11 cellular contexts compared by ENCODE assay signal in the genomic region with DNA sequence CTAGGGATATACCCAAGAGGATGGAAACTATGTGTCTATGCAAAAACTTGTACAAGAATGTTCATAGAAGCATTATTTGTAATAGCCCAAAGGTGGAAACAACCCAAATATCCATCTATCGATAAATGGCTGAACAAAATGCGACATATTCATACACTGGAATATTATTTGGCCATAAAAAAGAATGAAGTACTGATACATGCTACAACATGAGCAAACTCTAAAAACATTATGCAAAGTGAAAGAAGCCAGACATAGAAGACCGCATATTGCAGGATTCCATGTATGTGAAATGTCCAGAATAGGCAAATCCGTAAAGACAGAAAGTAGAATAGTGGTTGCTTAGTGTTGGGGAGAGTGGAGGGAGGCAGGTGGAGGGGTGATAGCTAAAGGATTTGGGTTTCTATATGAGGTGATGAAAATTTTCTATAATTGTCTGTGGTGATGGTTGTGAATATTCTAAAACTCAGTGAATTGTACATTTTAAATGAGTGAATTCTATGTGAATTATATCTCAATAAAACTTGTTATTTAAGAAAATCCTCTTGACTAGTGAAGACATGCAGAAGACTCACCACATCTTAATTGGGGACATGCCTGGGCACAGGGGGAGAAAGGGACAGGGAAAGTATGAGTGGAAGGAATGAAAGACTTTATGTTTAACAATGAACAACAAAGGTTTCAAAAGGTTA. TPM values are rescaled to one million over a fixed set of nuclear protein-coding genes. Genes with fewer than 3 reads are reported as not detected.
DNase-seq lines count a peak whose midpoint lies in the region; ATAC-seq and TF ChIP-seq lines count a peak whose summit lies in the region.
"Had no signal": no experiment of that assay in that cellular context is flagged by ENCODE, and none has a peak within 500 bp of the region (broad histone marks: within the 10 kb centered on the region; RNA-seq: fewer than 3 reads in every experiment).

No MANE protein-coding gene starts in this region.

- no peak for ATAC-seq in activated CD8-positive, alpha-beta T cell treated with anti-CD3 and anti-CD28 coated beads, Interleukin-2, amount 10 ng/mL, durations not matched to agents 7 days and 5 days
- ATAC-seq in activated CD8-positive, alpha-beta T cell treated with anti-CD3 and anti-CD28 coated beads for 36 hours = no peak
- ATAC-seq in WTC11 (no peak), right lobe of liver (no peak), thoracic aorta (ENCODE audit: insufficient number of reproducible peaks, low FRiP score, low read depth) (no peak), HG02798 (IDR thresholded peaks at IDR 0.05; ENCODE audit: poor library complexity, unreplicated experiment) (no peak), HG03439 (IDR thresholded peaks at IDR 0.05; ENCODE audit: unreplicated experiment) (no peak)

- peaks cover 0 to 28% (median 14%) of the 10 kb centered on the region in 4 donors for H3K4me1 ChIP-seq in right lobe of liver
- peaks cover 46 to 72% of the 10 kb centered on the region in 2 donors for H3K4me1 ChIP-seq in thoracic aorta (ENCODE audit: control insufficient read depth in 1 of 2, low read depth in 2 of 2)

- CTCF ChIA-PET in activated CD8-positive, alpha-beta T cell treated with anti-CD3 and anti-CD28 coated beads, Interleukin-2, amount 10 ng/mL, durations not matched to agents 7 days and 5 days (lab: Charles Lee) = interaction anchor here (0.6 to 10.0 kb wide), 42 partner anchors 10 to 1058 kb away, joined by 3 to 281 read pairs (median 7); a partner anchor contains a TSS
- CTCF ChIA-PET in activated CD8-positive, alpha-beta T cell treated with anti-CD3 and anti-CD28 coated beads for 36 hours (lab: Charles Lee) = interaction anchor here (0.7 to 10.9 kb wide), 41 partner anchors 8 to 429 kb away, joined by 3 to 347 read pairs (median 7); a partner anchor contains a TSS
- CTCF ChIA-PET in WTC11 (lab: Charles Lee) = interaction anchor here (0.7 to 3.7 kb wide), 17 partner anchors 10 to 287 kb away, joined by 3 to 98 read pairs (median 9); no protein-coding TSS in a partner anchor

- H3K9me3 ChIP-seq in right lobe of liver (no peaks in the 10 kb centered on the region), thoracic aorta (no peaks in the 10 kb centered on the region)

- H3K27me3 Mint-ChIP-seq in activated CD8-positive, alpha-beta T cell treated with anti-CD3 and anti-CD28 coated beads, Interleukin-2, amount 10 ng/mL, durations not matched to agents 7 days and 5 days (ENCODE audit: low read depth) = no peaks in the 10 kb centered on the region
- H3K27me3 Mint-ChIP-seq in activated CD8-positive, alpha-beta T cell treated with anti-CD3 and anti-CD28 coated beads for 36 hours = no peaks in the 10 kb centered on the region
- H3K27me3 Mint-ChIP-seq in WTC11 (ENCODE audit: low read depth) = no peaks in the 10 kb centered on the region

- H3K36me3 ChIP-seq in right lobe of liver (peaks cover 0 to 7% (median 2%) of the 10 kb centered on the region in 4 donors), thoracic aorta (no peaks in the 10 kb centered on the region)

- no peak for TF ChIP-seq POLR2A in right lobe of liver (IDR thresholded peaks at IDR 0.05)

- H3K27ac ChIP-seq in right lobe of liver (peak overlapping the region; percentile 64 to 81 (median 77)), thoracic aorta (peak overlapping the region; percentile 84 to 88)

- no peak for DNase-seq in activated CD8-positive, alpha-beta T cell treated with anti-CD3 and anti-CD28 coated beads, Interleukin-2, amount 10 ng/mL, durations not matched to agents 7 days and 5 days
- DNase-seq in activated CD8-positive, alpha-beta T cell treated with anti-CD3 and anti-CD28 coated beads for 36 hours = no peak
- DNase-seq in WTC11 (ENCODE audit: low spot score) (no peak), right lobe of liver (no peak), thoracic aorta (ENCODE audit: low spot score) (no peak)
- no peak for DNase-seq in stimulated activated CD4-positive, alpha-beta T cell treated with anti-CD3 and anti-CD28 coated beads, Interleukin-2, amount 100 ng/mL, for 48 hours
- DNase-seq: amniotic stem cell had no signal

- H3K4me3 Mint-ChIP-seq in activated CD8-positive, alpha-beta T cell treated with anti-CD3 and anti-CD28 coated beads, Interleukin-2, amount 10 ng/mL, durations not matched to agents 7 days and 5 days = no peak overlapping the region
- H3K4me3 Mint-ChIP-seq in activated CD8-positive, alpha-beta T cell treated with anti-CD3 and anti-CD28 coated beads for 36 hours = no peak overlapping the region
- no peak overlapping the region for H3K4me3 Mint-ChIP-seq in WTC11

- peaks cover 20% of the 10 kb centered on the region for H3K4me1 Mint-ChIP-seq in activated CD8-positive, alpha-beta T cell treated with anti-CD3 and anti-CD28 coated beads, Interleukin-2, amount 10 ng/mL, durations not matched to agents 7 days and 5 days (ENCODE audit: low read depth)
- peaks cover 19% of the 10 kb centered on the region for H3K4me1 Mint-ChIP-seq in activated CD8-positive, alpha-beta T cell treated with anti-CD3 and anti-CD28 coated beads for 36 hours (ENCODE audit: low read depth)
- peaks cover 29% of the 10 kb centered on the region for H3K4me1 Mint-ChIP-seq in WTC11

- H3K27me3 ChIP-seq in right lobe of liver (no peaks in the 10 kb centered on the region), thoracic aorta (replicated peaks; ENCODE audit: insufficient read depth) (no peaks in the 10 kb centered on the region)

- no peak overlapping the region for H3K4me3 ChIP-seq in right lobe of liver
- no peak overlapping the region for H3K4me3 ChIP-seq in thoracic aorta
- H3K4me3 ChIP-seq: lung had no signal

- H3K9me3 Mint-ChIP-seq in activated CD8-positive, alpha-beta T cell treated with anti-CD3 and anti-CD28 coated beads, Interleukin-2, amount 10 ng/mL, durations not matched to agents 7 days and 5 days (ENCODE audit: insufficient read depth) = no peaks in the 10 kb centered on the region
- H3K9me3 Mint-ChIP-seq in activated CD8-positive, alpha-beta T cell treated with anti-CD3 and anti-CD28 coated beads for 36 hours = no peaks in the 10 kb centered on the region
- no peaks in the 10 kb centered on the region for H3K9me3 Mint-ChIP-seq in WTC11

- intact Hi-C loops in activated CD8-positive, alpha-beta T cell treated with anti-CD3 and anti-CD28 coated beads for 36 hours (cut with micrococcal nuclease) = loop anchor here (2.0 to 10.0 kb wide), 3 partner anchors 71 to 287 kb away; a partner anchor contains a TSS
- intact Hi-C loops in right lobe of liver (cut with DNase I) = no loop called here

- TF ChIP-seq CTCF in activated CD8-positive, alpha-beta T cell treated with anti-CD3 and anti-CD28 coated beads for 36 hours (IDR thresholded peaks at IDR 0.05) = no peak
- no peak for TF ChIP-seq CTCF in WTC11 (IDR thresholded peaks at IDR 0.05)
- TF ChIP-seq CTCF in right lobe of liver (IDR thresholded peaks at IDR 0.05) = no peak
- TF ChIP-seq CTCF in thoracic aorta (IDR thresholded peaks at IDR 0.05) = no peak

- 100% methylated on average over 4 of the region's 4 CpGs for WGBS in right lobe of liver (ENCODE audit: insufficient coverage, low coverage, low lambda C conversion rate, missing lambda C conversion rate)

- peak overlapping the region; percentile 9 for H3K27ac Mint-ChIP-seq in activated CD8-positive, alpha-beta T cell treated with anti-CD3 and anti-CD28 coated beads, Interleukin-2, amount 10 ng/mL, durations not matched to agents 7 days and 5 days
- no peak overlapping the region for H3K27ac Mint-ChIP-seq in activated CD8-positive, alpha-beta T cell treated with anti-CD3 and anti-CD28 coated beads for 36 hours
- peak overlapping the region; percentile 15 for H3K27ac Mint-ChIP-seq in WTC11

- POLR2A ChIA-PET in activated CD8-positive, alpha-beta T cell treated with anti-CD3 and anti-CD28 coated beads, Interleukin-2, amount 10 ng/mL, durations not matched to agents 7 days and 5 days (lab: Charles Lee) = interaction anchor here (0.6 to 1.9 kb wide), 3 partner anchors 67 to 138 kb away, joined by 3 to 9 read pairs (median 3); a partner anchor contains a TSS
- POLR2A ChIA-PET in activated CD8-positive, alpha-beta T cell treated with anti-CD3 and anti-CD28 coated beads for 36 hours (lab: Charles Lee) = interaction anchor here (0.7 to 1.7 kb wide), 8 partner anchors 22 to 149 kb away, joined by 3 to 6 read pairs (median 4); no protein-coding TSS in a partner anchor
- POLR2A ChIA-PET in WTC11 (lab: Charles Lee) = no interaction called here

- H3K36me3 Mint-ChIP-seq in activated CD8-positive, alpha-beta T cell treated with anti-CD3 and anti-CD28 coated beads, Interleukin-2, amount 10 ng/mL, durations not matched to agents 7 days and 5 days (ENCODE audit: low read depth) = peaks cover 8% of the 10 kb centered on the region
- peaks cover 2% of the 10 kb centered on the region for H3K36me3 Mint-ChIP-seq in activated CD8-positive, alpha-beta T cell treated with anti-CD3 and anti-CD28 coated beads for 36 hours (ENCODE audit: low read depth)
- H3K36me3 Mint-ChIP-seq in WTC11 = peaks cover 10% of the 10 kb centered on the region

TF ChIP-seq in WTC11, 78 proteins besides CTCF, POLR2A, EP300 and RAD21:
- no peak for TF ChIP-seq EMX1 (CRISPR knock-in tag; IDR thresholded peaks at IDR 0.05)
- TF ChIP-seq ZNF121 (CRISPR knock-in tag; IDR thresholded peaks at IDR 0.05) = no peak
- no peak for TF ChIP-seq NR1H2 (CRISPR knock-in tag; IDR thresholded peaks at IDR 0.05)
- TF ChIP-seq, protein P1, sequence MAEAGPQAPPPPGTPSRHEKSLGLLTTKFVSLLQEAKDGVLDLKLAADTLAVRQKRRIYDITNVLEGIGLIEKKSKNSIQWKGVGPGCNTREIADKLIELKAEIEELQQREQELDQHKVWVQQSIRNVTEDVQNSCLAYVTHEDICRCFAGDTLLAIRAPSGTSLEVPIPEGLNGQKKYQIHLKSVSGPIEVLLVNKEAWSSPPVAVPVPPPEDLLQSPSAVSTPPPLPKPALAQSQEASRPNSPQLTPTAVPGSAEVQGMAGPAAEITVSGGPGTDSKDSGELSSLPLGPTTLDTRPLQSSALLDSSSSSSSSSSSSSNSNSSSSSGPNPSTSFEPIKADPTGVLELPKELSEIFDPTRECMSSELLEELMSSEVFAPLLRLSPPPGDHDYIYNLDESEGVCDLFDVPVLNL (CRISPR knock-in tag; IDR thresholded peaks at IDR 0.05; ENCODE audit: borderline replicate concordance, low read depth) = no peak

RNA-seq across cellular contexts. Expression of a gene that starts 29.8 kb away (rescaled TPM):
- 100 to 1,000 TPM; 144 to 150 TPM for total RNA-seq in activated CD8-positive, alpha-beta T cell treated with anti-CD3 and anti-CD28 coated beads, Interleukin-2, amount 10 ng/mL, durations not matched to agents 7 days and 5 days
- 10 to 100 TPM; 22.1 to 23.8 TPM for total RNA-seq in activated CD8-positive, alpha-beta T cell treated with anti-CD3 and anti-CD28 coated beads for 36 hours
- total RNA-seq in WTC11 (2021) (0.18 to 0.46 TPM (median 0.21 TPM) in 3 replicates), right lobe of liver (1 to 10 TPM; 1.5 to 6.0 (median 3.1) TPM), thoracic aorta (10 to 100 TPM; 14.3 to 17.3 TPM)
- total RNA-seq: NCI-H460 had no signal

Comparison
In these comparisons a context has a peak if more than half of its experiments do, and no peak if none do; other contexts are left out.
1. RNA of a gene that starts 29.8 kb away (total RNA-seq): 144 to 150 TPM in activated CD8-positive, alpha-beta T cell treated with anti-CD3 and anti-CD28 coated beads, Interleukin-2, amount 10 ng/mL, durations not matched to agents 7 days and 5 days; 22.1 to 23.8 TPM in activated CD8-positive, alpha-beta T cell treated with anti-CD3 and anti-CD28 coated beads for 36 hours, 14.3 to 17.3 TPM in thoracic aorta, 1.5 to 6.0 TPM in right lobe of liver and 0.18 to 0.46 TPM in WTC11; every median in the first group is over 4 times any median in the second.